Comparison of ENCODE assay signal across 31 cellular contexts in the genomic region with DNA sequence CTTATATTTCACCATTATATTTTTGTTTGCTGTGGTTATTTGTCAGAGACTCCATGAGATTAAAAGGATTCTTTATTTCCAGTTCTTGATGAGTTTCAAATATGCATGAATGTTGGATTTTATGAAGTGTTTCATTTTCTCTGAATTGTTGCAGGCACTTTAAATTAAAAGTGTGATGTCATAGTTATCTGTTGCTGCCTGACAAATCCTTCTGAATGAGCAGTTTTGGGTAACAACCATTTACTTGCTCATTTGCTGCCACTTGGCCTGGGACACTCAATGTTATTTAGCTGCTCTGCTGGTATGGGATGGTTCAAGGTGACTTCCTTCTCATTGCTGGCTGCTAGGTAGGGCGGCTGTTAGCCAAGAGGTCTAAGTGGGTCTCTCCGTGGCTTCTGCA.
"Had no signal": no experiment of that assay in that cellular context is flagged by ENCODE, and none has a peak within 500 bp of the region (broad histone marks: within the 10 kb centered on the region; RNA-seq: fewer than 3 reads in every experiment).

No MANE protein-coding gene starts in this region.

- H3K27ac ChIP-seq: neural progenitor cell, ovary, parathyroid adenoma, psoas muscle, skin epidermis, spleen, suprapubic skin, testis, tibial artery, transverse colon, upper lobe of right lung, uterus had no signal

- H3K27me3 ChIP-seq: neural progenitor cell, ovary, spleen, suprapubic skin, testis, tibial artery, transverse colon, upper lobe of right lung, uterus had no signal

- H3K4me1 ChIP-seq: parathyroid adenoma, psoas muscle, suprapubic skin, testis, tibial artery, transverse colon, upper lobe of right lung, uterus had no signal

- H3K4me1 Mint-ChIP-seq: stimulated activated memory B cell treated with anti-CD40 and anti-IgM and Interleukin-4, amounts not matched to agents 10 μg/mL and 1 μg/mL and 100 μg/mL, for 72 hours; stimulated activated naive CD8-positive, alpha-beta T cell treated with anti-CD3 and anti-CD28 coated beads, Interleukin-15, amount 100 ng/mL, for 72 hours had no signal

- H3K9me3 Mint-ChIP-seq: natural killer cell; neural progenitor cell; stimulated activated memory B cell treated with anti-CD40 and anti-IgM and Interleukin-4, amounts not matched to agents 10 μg/mL and 1 μg/mL and 100 μg/mL, for 72 hours; stimulated activated naive CD8-positive, alpha-beta T cell treated with anti-CD3 and anti-CD28 coated beads, Interleukin-15, amount 100 ng/mL, for 72 hours; type B pancreatic cell had no signal

- H3K9me3 ChIP-seq: ovary, psoas muscle, spleen, suprapubic skin, testis, tibial artery, transverse colon, upper lobe of right lung, uterus had no signal

- H3K79me2 ChIP-seq: parathyroid adenoma had no signal

- H3K27me3 Mint-ChIP-seq: progenitor cell of endocrine pancreas; stimulated activated memory B cell treated with anti-CD40 and anti-IgM and Interleukin-4, amounts not matched to agents 10 μg/mL and 1 μg/mL and 100 μg/mL, for 72 hours had no signal

- H3K36me3 Mint-ChIP-seq: natural killer cell; neural progenitor cell; stimulated activated memory B cell treated with anti-CD40 and anti-IgM and Interleukin-4, amounts not matched to agents 10 μg/mL and 1 μg/mL and 100 μg/mL, for 72 hours; type B pancreatic cell had no signal

- H3K4me2 ChIP-seq: neural progenitor cell, smooth muscle cell had no signal

- H3K27ac Mint-ChIP-seq: natural killer cell; nephron; progenitor cell of endocrine pancreas; stimulated activated memory B cell treated with anti-CD40 and anti-IgM and Interleukin-4, amounts not matched to agents 10 μg/mL and 1 μg/mL and 100 μg/mL, for 72 hours; stimulated activated naive CD8-positive, alpha-beta T cell treated with anti-CD3 and anti-CD28 coated beads, Interleukin-15, amount 100 ng/mL, for 72 hours; type B pancreatic cell had no signal

- ATAC-seq: natural killer cell; psoas muscle; right cardiac atrium; sciatic nerve; stimulated activated memory B cell treated with anti-CD40 and anti-IgM and Interleukin-4, amounts not matched to agents 10 μg/mL and 1 μg/mL and 100 μg/mL, for 72 hours; stimulated activated naive CD8-positive, alpha-beta T cell treated with anti-CD3 and anti-CD28 coated beads, Interleukin-15, amount 100 ng/mL, for 72 hours; stimulated activated naive CD8-positive, alpha-beta T cell treated with anti-CD3 and anti-CD28 coated beads, Interleukin-15, Interleukin-2, amounts not matched to agents 100 U/mL and 50 U/mL, for 24 hours; upper lobe of right lung had no signal

- H3K36me3 ChIP-seq: neural progenitor cell, ovary, spleen, suprapubic skin, tibial artery, transverse colon, upper lobe of right lung, uterus had no signal

- DNase-seq: natural killer cell; occipital lobe; ovary; posterior cingulate gyrus; psoas muscle; right cardiac atrium; spleen; stimulated activated CD4-positive, alpha-beta T cell treated with anti-CD3 and anti-CD28 coated beads, Interleukin-12 subunit alpha, Interleukin-12 subunit beta, amount 100 ng/mL, for 4 hours; stimulated activated CD4-positive, alpha-beta T cell treated with anti-CD3 and anti-CD28 coated beads, Interleukin-1b, Interleukin-23, amount 100 ng/mL, for 48 hours; stimulated activated CD4-positive, alpha-beta T cell treated with anti-CD3 and anti-CD28 coated beads, Interleukin-4, amount 100 ng/mL, for 1 hour; stimulated activated CD4-positive, alpha-beta T cell treated with anti-CD3 and anti-CD28 coated beads, Interleukin-4, amount 100 ng/mL, for 4 hours; stimulated activated CD8-positive, alpha-beta memory T cell treated with anti-CD3 and anti-CD28 coated beads, Interleukin-4, amount 100 ng/mL, for 48 hours; stimulated activated naive CD4-positive, alpha-beta T cell; stimulated activated naive CD8-positive, alpha-beta T cell treated with anti-CD3 and anti-CD28 coated beads, Interleukin-15, amount 100 ng/mL, for 72 hours; stimulated activated naive CD8-positive, alpha-beta T cell treated with anti-CD3 and anti-CD28 coated beads, Interleukin-15, Interleukin-2, amounts not matched to agents 100 U/mL and 50 U/mL, for 24 hours; substantia nigra; testis; tibial artery; transverse colon; upper lobe of right lung; uterus had no signal

- H3K4me3 Mint-ChIP-seq: natural killer cell; nephron; neural progenitor cell; stimulated activated memory B cell treated with anti-CD40 and anti-IgM and Interleukin-4, amounts not matched to agents 10 μg/mL and 1 μg/mL and 100 μg/mL, for 72 hours; stimulated activated naive CD8-positive, alpha-beta T cell treated with anti-CD3 and anti-CD28 coated beads, Interleukin-15, amount 100 ng/mL, for 72 hours; type B pancreatic cell had no signal

- H2AFZ ChIP-seq: neural progenitor cell, parathyroid adenoma had no signal

- H3K4me3 ChIP-seq: neural progenitor cell, ovary, psoas muscle, skin epidermis, smooth muscle cell, spleen, suprapubic skin, testis, tibial artery, transverse colon, upper lobe of right lung, uterus had no signal
